ENCODE assay signal across 2 cellular contexts in the genomic region with DNA sequence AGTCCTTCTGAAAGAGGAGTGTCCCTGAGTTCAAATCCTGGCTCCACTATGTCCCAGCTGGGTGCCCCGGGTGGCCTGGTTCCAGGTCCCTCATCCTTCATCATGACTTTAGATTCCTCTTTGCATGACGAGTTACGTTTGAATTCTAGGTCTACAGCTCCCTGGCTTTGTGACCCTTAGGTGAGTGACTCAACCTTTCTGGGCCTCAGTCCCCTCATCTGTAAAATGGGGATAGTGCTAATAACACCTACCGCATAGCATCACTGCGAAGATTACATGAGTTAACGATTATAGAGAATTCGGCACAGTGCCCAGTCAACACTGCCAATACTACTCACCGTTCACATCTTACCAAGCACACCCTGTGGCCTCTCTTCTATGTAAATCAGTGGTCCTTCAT.
TF ChIP-seq lines count a peak whose summit lies in the region.

No MANE protein-coding gene starts in this region.

TF ChIP-seq in HepG2, 621 proteins besides CTCF, POLR2A, EP300 and RAD21:
- TF ChIP-seq ZFP90 (CRISPR knock-in tag; IDR thresholded peaks at IDR 0.05; ENCODE audit: borderline replicate concordance) (no peak), KDM6A (CRISPR knock-in tag; IDR thresholded peaks at IDR 0.05; ENCODE audit: low read depth) (no peak), SNAPC5 (CRISPR knock-in tag; IDR thresholded peaks at IDR 0.05; ENCODE audit: borderline replicate concordance) (no peak), ARID2 (CRISPR knock-in tag; IDR thresholded peaks at IDR 0.05; ENCODE audit: borderline replicate concordance) (no peak), ZNF629 (CRISPR knock-in tag; conservative IDR thresholded peaks at IDR 0.05) (peak; percentile 67)
- TF ChIP-seq, protein P1, sequence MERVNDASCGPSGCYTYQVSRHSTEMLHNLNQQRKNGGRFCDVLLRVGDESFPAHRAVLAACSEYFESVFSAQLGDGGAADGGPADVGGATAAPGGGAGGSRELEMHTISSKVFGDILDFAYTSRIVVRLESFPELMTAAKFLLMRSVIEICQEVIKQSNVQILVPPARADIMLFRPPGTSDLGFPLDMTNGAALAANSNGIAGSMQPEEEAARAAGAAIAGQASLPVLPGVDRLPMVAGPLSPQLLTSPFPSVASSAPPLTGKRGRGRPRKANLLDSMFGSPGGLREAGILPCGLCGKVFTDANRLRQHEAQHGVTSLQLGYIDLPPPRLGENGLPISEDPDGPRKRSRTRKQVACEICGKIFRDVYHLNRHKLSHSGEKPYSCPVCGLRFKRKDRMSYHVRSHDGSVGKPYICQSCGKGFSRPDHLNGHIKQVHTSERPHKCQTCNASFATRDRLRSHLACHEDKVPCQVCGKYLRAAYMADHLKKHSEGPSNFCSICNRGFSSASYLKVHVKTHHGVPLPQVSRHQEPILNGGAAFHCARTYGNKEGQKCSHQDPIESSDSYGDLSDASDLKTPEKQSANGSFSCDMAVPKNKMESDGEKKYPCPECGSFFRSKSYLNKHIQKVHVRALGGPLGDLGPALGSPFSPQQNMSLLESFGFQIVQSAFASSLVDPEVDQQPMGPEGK (CRISPR knock-in tag; IDR thresholded peaks at IDR 0.05) = no peak

TF ChIP-seq in K562, 482 proteins besides CTCF, POLR2A, EP300 and RAD21:
- 0 out of 4 replicates have a peak, but pooled peaks of 1 of the 2 experiments have one; percentile 6 for TF ChIP-seq RCOR1 (IDR thresholded peaks at IDR 0.05; ENCODE audit: borderline replicate concordance in 1 of 2, low read depth in 2 of 2, low read length in 2 of 2)
- TF ChIP-seq RBM25 (IDR thresholded peaks at IDR 0.05; ENCODE audit: low read depth, low read length, severe bottlenecking) = peak; percentile 81
- TF ChIP-seq SUPT5H (IDR thresholded peaks at IDR 0.05) = no peak
- peak; percentile 23; the same call in 1 of the 2 replicates for TF ChIP-seq BCOR (IDR thresholded peaks at IDR 0.05)
